In the genomic region with DNA sequence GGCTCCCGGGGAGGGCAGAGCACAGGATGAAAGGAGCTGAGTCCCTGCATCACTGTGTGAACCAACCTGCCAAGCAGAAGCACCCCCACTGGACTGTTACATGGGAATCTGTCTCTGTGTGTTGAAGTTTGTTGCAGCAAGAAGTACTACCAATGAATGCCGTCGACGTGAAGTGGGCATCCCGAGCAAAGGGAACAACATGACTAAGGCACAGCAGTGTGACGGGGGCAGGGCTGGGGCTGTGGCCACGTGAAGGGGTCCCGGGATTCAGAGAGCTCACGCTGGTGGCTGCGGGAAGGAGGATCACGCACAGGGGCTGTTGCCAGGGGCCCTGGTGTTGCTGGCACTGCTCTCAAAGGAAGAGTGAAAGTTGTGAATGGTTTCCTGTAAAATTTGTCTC, we compare ENCODE assay signal across 1 cellular context.
TF ChIP-seq lines count a peak whose summit lies in the region.

No MANE protein-coding gene starts in this region.

TF ChIP-seq in WTC11, 78 proteins besides CTCF, POLR2A, EP300 and RAD21:
- TF ChIP-seq, protein P1, sequence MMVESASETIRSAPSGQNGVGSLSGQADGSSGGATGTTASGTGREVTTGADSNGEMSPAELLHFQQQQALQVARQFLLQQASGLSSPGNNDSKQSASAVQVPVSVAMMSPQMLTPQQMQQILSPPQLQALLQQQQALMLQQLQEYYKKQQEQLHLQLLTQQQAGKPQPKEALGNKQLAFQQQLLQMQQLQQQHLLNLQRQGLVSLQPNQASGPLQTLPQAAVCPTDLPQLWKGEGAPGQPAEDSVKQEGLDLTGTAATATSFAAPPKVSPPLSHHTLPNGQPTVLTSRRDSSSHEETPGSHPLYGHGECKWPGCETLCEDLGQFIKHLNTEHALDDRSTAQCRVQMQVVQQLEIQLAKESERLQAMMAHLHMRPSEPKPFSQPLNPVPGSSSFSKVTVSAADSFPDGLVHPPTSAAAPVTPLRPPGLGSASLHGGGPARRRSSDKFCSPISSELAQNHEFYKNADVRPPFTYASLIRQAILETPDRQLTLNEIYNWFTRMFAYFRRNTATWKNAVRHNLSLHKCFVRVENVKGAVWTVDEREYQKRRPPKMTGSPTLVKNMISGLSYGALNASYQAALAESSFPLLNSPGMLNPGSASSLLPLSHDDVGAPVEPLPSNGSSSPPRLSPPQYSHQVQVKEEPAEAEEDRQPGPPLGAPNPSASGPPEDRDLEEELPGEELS (CRISPR knock-in tag; IDR thresholded peaks at IDR 0.05) = no peak
- no peak for TF ChIP-seq PRRX2 (CRISPR knock-in tag; IDR thresholded peaks at IDR 0.05)
- TF ChIP-seq MYBL2 (CRISPR knock-in tag; IDR thresholded peaks at IDR 0.05) = no peak
- no peak for TF ChIP-seq NR1H2 (CRISPR knock-in tag; IDR thresholded peaks at IDR 0.05)
- TF ChIP-seq, protein P2, sequence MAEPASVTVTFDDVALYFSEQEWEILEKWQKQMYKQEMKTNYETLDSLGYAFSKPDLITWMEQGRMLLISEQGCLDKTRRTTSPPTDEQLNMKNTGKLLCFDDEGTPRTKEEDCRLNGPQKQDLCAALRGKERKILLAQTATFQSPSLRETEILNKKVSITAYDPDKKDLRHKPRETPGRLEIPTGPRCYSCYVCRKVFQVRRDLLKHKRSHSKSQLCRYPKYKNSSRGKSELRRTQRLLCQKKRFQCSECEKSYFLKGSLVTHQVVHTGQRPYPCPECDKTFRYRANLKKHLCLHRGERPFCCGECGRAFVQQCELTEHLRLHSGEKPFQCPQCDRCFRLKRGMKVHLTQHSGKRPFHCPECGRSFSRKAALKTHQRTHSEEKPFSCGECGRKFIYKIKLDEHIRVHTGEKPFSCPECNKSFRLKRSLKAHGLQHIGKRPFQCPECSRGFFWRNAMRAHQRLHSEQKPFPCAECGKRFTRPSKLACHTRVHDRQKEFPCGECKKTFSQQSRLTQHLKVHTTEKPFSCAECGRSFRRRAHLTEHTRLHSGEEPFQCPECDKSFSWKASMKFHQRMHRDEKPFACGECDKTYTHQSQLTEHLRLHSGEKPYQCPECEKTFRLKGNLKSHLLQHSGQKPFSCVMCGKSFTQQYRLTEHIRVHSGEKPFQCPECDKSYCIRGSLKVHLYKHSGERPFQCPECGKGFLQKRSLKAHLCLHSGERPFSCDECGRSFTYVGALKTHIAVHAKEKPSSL (CRISPR knock-in tag; conservative IDR thresholded peaks at IDR 0.05) = no peak
- TF ChIP-seq TEAD4 (CRISPR knock-in tag; IDR thresholded peaks at IDR 0.05) = no peak
- TF ChIP-seq, protein P3, sequence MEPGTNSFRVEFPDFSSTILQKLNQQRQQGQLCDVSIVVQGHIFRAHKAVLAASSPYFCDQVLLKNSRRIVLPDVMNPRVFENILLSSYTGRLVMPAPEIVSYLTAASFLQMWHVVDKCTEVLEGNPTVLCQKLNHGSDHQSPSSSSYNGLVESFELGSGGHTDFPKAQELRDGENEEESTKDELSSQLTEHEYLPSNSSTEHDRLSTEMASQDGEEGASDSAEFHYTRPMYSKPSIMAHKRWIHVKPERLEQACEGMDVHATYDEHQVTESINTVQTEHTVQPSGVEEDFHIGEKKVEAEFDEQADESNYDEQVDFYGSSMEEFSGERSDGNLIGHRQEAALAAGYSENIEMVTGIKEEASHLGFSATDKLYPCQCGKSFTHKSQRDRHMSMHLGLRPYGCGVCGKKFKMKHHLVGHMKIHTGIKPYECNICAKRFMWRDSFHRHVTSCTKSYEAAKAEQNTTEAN (CRISPR knock-in tag; IDR thresholded peaks at IDR 0.05) = no peak
- TF ChIP-seq FOXK1 (CRISPR knock-in tag; IDR thresholded peaks at IDR 0.05) = no peak
- TF ChIP-seq, protein P4, sequence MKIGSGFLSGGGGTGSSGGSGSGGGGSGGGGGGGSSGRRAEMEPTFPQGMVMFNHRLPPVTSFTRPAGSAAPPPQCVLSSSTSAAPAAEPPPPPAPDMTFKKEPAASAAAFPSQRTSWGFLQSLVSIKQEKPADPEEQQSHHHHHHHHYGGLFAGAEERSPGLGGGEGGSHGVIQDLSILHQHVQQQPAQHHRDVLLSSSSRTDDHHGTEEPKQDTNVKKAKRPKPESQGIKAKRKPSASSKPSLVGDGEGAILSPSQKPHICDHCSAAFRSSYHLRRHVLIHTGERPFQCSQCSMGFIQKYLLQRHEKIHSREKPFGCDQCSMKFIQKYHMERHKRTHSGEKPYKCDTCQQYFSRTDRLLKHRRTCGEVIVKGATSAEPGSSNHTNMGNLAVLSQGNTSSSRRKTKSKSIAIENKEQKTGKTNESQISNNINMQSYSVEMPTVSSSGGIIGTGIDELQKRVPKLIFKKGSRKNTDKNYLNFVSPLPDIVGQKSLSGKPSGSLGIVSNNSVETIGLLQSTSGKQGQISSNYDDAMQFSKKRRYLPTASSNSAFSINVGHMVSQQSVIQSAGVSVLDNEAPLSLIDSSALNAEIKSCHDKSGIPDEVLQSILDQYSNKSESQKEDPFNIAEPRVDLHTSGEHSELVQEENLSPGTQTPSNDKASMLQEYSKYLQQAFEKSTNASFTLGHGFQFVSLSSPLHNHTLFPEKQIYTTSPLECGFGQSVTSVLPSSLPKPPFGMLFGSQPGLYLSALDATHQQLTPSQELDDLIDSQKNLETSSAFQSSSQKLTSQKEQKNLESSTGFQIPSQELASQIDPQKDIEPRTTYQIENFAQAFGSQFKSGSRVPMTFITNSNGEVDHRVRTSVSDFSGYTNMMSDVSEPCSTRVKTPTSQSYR (CRISPR knock-in tag; IDR thresholded peaks at IDR 0.05) = no peak
- no peak for TF ChIP-seq TP53 (CRISPR knock-in tag; IDR thresholded peaks at IDR 0.05)
- TF ChIP-seq, protein P5, sequence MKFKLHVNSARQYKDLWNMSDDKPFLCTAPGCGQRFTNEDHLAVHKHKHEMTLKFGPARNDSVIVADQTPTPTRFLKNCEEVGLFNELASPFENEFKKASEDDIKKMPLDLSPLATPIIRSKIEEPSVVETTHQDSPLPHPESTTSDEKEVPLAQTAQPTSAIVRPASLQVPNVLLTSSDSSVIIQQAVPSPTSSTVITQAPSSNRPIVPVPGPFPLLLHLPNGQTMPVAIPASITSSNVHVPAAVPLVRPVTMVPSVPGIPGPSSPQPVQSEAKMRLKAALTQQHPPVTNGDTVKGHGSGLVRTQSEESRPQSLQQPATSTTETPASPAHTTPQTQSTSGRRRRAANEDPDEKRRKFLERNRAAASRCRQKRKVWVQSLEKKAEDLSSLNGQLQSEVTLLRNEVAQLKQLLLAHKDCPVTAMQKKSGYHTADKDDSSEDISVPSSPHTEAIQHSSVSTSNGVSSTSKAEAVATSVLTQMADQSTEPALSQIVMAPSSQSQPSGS (CRISPR knock-in tag; IDR thresholded peaks at IDR 0.05; ENCODE audit: borderline replicate concordance, low read depth) = no peak
- TF ChIP-seq CREB1 (CRISPR knock-in tag; IDR thresholded peaks at IDR 0.05) = no peak
- no peak for TF ChIP-seq FOXJ3 (CRISPR knock-in tag; IDR thresholded peaks at IDR 0.05; ENCODE audit: borderline replicate concordance)
- TF ChIP-seq ZNF423 (CRISPR knock-in tag; IDR thresholded peaks at IDR 0.05) = no peak
- TF ChIP-seq, protein P6, sequence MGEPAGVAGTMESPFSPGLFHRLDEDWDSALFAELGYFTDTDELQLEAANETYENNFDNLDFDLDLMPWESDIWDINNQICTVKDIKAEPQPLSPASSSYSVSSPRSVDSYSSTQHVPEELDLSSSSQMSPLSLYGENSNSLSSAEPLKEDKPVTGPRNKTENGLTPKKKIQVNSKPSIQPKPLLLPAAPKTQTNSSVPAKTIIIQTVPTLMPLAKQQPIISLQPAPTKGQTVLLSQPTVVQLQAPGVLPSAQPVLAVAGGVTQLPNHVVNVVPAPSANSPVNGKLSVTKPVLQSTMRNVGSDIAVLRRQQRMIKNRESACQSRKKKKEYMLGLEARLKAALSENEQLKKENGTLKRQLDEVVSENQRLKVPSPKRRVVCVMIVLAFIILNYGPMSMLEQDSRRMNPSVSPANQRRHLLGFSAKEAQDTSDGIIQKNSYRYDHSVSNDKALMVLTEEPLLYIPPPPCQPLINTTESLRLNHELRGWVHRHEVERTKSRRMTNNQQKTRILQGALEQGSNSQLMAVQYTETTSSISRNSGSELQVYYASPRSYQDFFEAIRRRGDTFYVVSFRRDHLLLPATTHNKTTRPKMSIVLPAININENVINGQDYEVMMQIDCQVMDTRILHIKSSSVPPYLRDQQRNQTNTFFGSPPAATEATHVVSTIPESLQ (CRISPR knock-in tag; IDR thresholded peaks at IDR 0.05) = no peak
- TF ChIP-seq SMAD4 (CRISPR knock-in tag; IDR thresholded peaks at IDR 0.05) = no peak
- TF ChIP-seq JAZF1 (CRISPR knock-in tag; IDR thresholded peaks at IDR 0.05) = no peak
- no peak for TF ChIP-seq KAT7 (CRISPR knock-in tag; IDR thresholded peaks at IDR 0.05; ENCODE audit: borderline replicate concordance)
- TF ChIP-seq, protein P7, sequence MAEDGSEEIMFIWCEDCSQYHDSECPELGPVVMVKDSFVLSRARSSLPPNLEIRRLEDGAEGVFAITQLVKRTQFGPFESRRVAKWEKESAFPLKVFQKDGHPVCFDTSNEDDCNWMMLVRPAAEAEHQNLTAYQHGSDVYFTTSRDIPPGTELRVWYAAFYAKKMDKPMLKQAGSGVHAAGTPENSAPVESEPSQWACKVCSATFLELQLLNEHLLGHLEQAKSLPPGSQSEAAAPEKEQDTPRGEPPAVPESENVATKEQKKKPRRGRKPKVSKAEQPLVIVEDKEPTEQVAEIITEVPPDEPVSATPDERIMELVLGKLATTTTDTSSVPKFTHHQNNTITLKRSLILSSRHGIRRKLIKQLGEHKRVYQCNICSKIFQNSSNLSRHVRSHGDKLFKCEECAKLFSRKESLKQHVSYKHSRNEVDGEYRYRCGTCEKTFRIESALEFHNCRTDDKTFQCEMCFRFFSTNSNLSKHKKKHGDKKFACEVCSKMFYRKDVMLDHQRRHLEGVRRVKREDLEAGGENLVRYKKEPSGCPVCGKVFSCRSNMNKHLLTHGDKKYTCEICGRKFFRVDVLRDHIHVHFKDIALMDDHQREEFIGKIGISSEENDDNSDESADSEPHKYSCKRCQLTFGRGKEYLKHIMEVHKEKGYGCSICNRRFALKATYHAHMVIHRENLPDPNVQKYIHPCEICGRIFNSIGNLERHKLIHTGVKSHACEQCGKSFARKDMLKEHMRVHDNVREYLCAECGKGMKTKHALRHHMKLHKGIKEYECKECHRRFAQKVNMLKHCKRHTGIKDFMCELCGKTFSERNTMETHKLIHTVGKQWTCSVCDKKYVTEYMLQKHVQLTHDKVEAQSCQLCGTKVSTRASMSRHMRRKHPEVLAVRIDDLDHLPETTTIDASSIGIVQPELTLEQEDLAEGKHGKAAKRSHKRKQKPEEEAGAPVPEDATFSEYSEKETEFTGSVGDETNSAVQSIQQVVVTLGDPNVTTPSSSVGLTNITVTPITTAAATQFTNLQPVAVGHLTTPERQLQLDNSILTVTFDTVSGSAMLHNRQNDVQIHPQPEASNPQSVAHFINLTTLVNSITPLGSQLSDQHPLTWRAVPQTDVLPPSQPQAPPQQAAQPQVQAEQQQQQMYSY (CRISPR knock-in tag; IDR thresholded peaks at IDR 0.05) = no peak
TF ChIP-seq in WTC11: peak in this region for 0.
